ENCODE assay signal across 28 cellular contexts in genomic region chr9:77392328-77392727, GRCh38.
"Had no signal": no experiment of that assay in that cellular context is flagged by ENCODE, and none has a peak within 500 bp of the region (broad histone marks: within the 10 kb centered on the region; RNA-seq: fewer than 3 reads in every experiment).

No MANE protein-coding gene starts in this region.

- DNase-seq: cortex of kidney; effector memory CD8-positive, alpha-beta T cell; esophagus squamous epithelium; foreskin melanocyte; glutamatergic neuron; heart right ventricle; hypothalamus; immature natural killer cell; islet precursor cell; naive thymus-derived CD4-positive, alpha-beta T cell; right lobe of liver; stimulated activated CD4-positive, alpha-beta T cell treated with anti-CD3 and anti-CD28 coated beads, Interleukin-12 subunit alpha, Interleukin-12 subunit beta, amount 100 ng/mL, for 4 hours; stimulated activated CD4-positive, alpha-beta T cell treated with anti-CD3 and anti-CD28 coated beads, Interleukin-1b, Interleukin-23, amount 100 ng/mL, for 48 hours; stimulated activated CD4-positive, alpha-beta T cell treated with anti-CD3 and anti-CD28 coated beads, Interleukin-4, amount 100 ng/mL, for 24 hours; stimulated activated naive CD8-positive, alpha-beta T cell treated with anti-CD3 and anti-CD28 coated beads, Interleukin-15, Interleukin-2, amounts not matched to agents 100 U/mL and 50 U/mL, for 24 hours; substantia nigra; trophoblast cell had no signal

- H3K4me3 ChIP-seq: esophagus squamous epithelium, heart right ventricle, lung, neural progenitor cell, right lobe of liver, smooth muscle cell, thoracic aorta, vagina had no signal

- H3K27me3 ChIP-seq: esophagus squamous epithelium, heart right ventricle, neural progenitor cell, right lobe of liver, vagina had no signal

- H3K4me1 Mint-ChIP-seq: immature natural killer cell; memory B cell; naive thymus-derived CD4-positive, alpha-beta T cell; nephron; neural progenitor cell; stimulated activated memory B cell treated with anti-CD40 and anti-IgM and Interleukin-4, amounts not matched to agents 10 μg/mL and 1 μg/mL and 100 μg/mL, for 72 hours had no signal

- H3K4me3 Mint-ChIP-seq: effector memory CD8-positive, alpha-beta T cell; immature natural killer cell; memory B cell; naive thymus-derived CD4-positive, alpha-beta T cell; nephron; neural progenitor cell; stimulated activated memory B cell treated with anti-CD40 and anti-IgM and Interleukin-4, amounts not matched to agents 10 μg/mL and 1 μg/mL and 100 μg/mL, for 72 hours had no signal

- H3K9ac ChIP-seq: neural progenitor cell, parathyroid adenoma had no signal

- H3K27me3 Mint-ChIP-seq: effector memory CD8-positive, alpha-beta T cell; memory B cell; naive thymus-derived CD4-positive, alpha-beta T cell; progenitor cell of endocrine pancreas; stimulated activated memory B cell treated with anti-CD40 and anti-IgM and Interleukin-4, amounts not matched to agents 10 μg/mL and 1 μg/mL and 100 μg/mL, for 72 hours had no signal

- H3K4me1 ChIP-seq: esophagus squamous epithelium, heart right ventricle, neural progenitor cell, parathyroid adenoma, right lobe of liver, vagina had no signal

- H3K9me3 ChIP-seq: esophagus squamous epithelium, right lobe of liver, thoracic aorta, vagina had no signal

- H3K27ac ChIP-seq: esophagus squamous epithelium, heart right ventricle, neural progenitor cell, parathyroid adenoma, right lobe of liver, thoracic aorta, vagina had no signal

- H3K36me3 ChIP-seq: right lobe of liver, vagina had no signal

- H3K9me3 Mint-ChIP-seq: effector memory CD8-positive, alpha-beta T cell; immature natural killer cell; memory B cell; stimulated activated memory B cell treated with anti-CD40 and anti-IgM and Interleukin-4, amounts not matched to agents 10 μg/mL and 1 μg/mL and 100 μg/mL, for 72 hours had no signal

- FAIRE-seq: endometrium had no signal

- H3K27ac Mint-ChIP-seq: effector memory CD8-positive, alpha-beta T cell; immature natural killer cell; memory B cell; naive thymus-derived CD4-positive, alpha-beta T cell; nephron; neural progenitor cell; progenitor cell of endocrine pancreas; stimulated activated memory B cell treated with anti-CD40 and anti-IgM and Interleukin-4, amounts not matched to agents 10 μg/mL and 1 μg/mL and 100 μg/mL, for 72 hours had no signal

- H3K36me3 Mint-ChIP-seq: neural progenitor cell had no signal
